Comparison of ENCODE assay signal across 7 cellular contexts in genomic region chr6:83708546-83708969, GRCh38. TPM values are rescaled to one million over a fixed set of nuclear protein-coding genes. Genes with fewer than 3 reads are reported as not detected.
A peak's percentile ranks its signal among the peaks of the same experiment; 100 is the strongest.
DNase-seq lines count a peak whose midpoint lies in the region; ATAC-seq and TF ChIP-seq lines count a peak whose summit lies in the region.

No MANE protein-coding gene starts in this region.

- no peak for TF ChIP-seq EP300 in sigmoid colon (IDR thresholded peaks at IDR 0.05)

- peaks cover 40% of the 10 kb centered on the region for H3K27me3 Mint-ChIP-seq in GM23338 (ENCODE audit: insufficient read depth, low read depth, poor library complexity)
- H3K27me3 Mint-ChIP-seq in activated CD4-positive, alpha-beta memory T cell treated with anti-CD3 and anti-CD28 coated beads, Interleukin-2, amount 10 ng/mL, durations not matched to agents 7 days and 5 days: peaks cover 37% of the 10 kb centered on the region

- no peaks in the 10 kb centered on the region for H3K79me2 ChIP-seq in GM23338 (replicated peaks; ENCODE audit: insufficient read depth)

- H2AFZ ChIP-seq in GM23338: peak overlapping the region; percentile 98

- H3K36me3 ChIP-seq in GM23338 (ENCODE audit: insufficient read depth): no peaks in the 10 kb centered on the region
- no peaks in the 10 kb centered on the region for H3K36me3 ChIP-seq in heart left ventricle
- no peaks in the 10 kb centered on the region for H3K36me3 ChIP-seq in sigmoid colon

- H3K36me3 Mint-ChIP-seq in GM23338 (ENCODE audit: low read depth): no peaks in the 10 kb centered on the region
- no peaks in the 10 kb centered on the region for H3K36me3 Mint-ChIP-seq in activated CD4-positive, alpha-beta memory T cell treated with anti-CD3 and anti-CD28 coated beads, Interleukin-2, amount 10 ng/mL, durations not matched to agents 7 days and 5 days (ENCODE audit: low read depth)

- H4K20me1 ChIP-seq in GM23338 (replicated peaks; ENCODE audit: insufficient read depth): no peaks in the 10 kb centered on the region

- H3K27ac ChIP-seq in GM23338 (ENCODE audit: low read depth) (no peak overlapping the region), heart left ventricle (peak overlapping the region in 1 of 12 donors; percentile 73), sigmoid colon (no peak overlapping the region)

- peak; percentile 62 for ATAC-seq in GM23338
- ATAC-seq in heart left ventricle: peak in 2 of 4 donors; percentile 58 to 60
- ATAC-seq in HG03571 (IDR thresholded peaks at IDR 0.05; ENCODE audit: unreplicated experiment): no peak

- H3F3A ChIP-seq in GM23338 (replicated peaks; ENCODE audit: low read depth): peaks cover 8% of the 10 kb centered on the region; the same call in 1 of the 2 replicates

- 0 to 4% (median 1%) methylated on average over 9 to 52 of the region's 52 CpGs for WGBS in heart left ventricle, 4 donors
- 1 to 4% methylated on average over 52 of the region's 52 CpGs for WGBS in sigmoid colon, 2 donors

- H3K4me3 Mint-ChIP-seq in GM23338: peak overlapping the region; percentile 92
- H3K4me3 Mint-ChIP-seq in activated CD4-positive, alpha-beta memory T cell treated with anti-CD3 and anti-CD28 coated beads, Interleukin-2, amount 10 ng/mL, durations not matched to agents 7 days and 5 days: no peak overlapping the region

- peak overlapping the region; percentile 92 for H3K4me2 ChIP-seq in GM23338

- H3K9me3 Mint-ChIP-seq in GM23338: peaks cover 4% of the 10 kb centered on the region; the same call in 1 of the 3 replicates
- no peaks in the 10 kb centered on the region for H3K9me3 Mint-ChIP-seq in activated CD4-positive, alpha-beta memory T cell treated with anti-CD3 and anti-CD28 coated beads, Interleukin-2, amount 10 ng/mL, durations not matched to agents 7 days and 5 days

- POLR2A ChIA-PET in activated CD4-positive, alpha-beta memory T cell treated with anti-CD3 and anti-CD28 coated beads, Interleukin-2, amount 10 ng/mL, durations not matched to agents 7 days and 5 days (lab: Charles Lee): no interaction called here

- TF ChIP-seq CTCF in GM23338 (conservative IDR thresholded peaks at IDR 0.05; ENCODE audit: low read depth in 2 of 2): no peak
- TF ChIP-seq CTCF in heart left ventricle (IDR thresholded peaks at IDR 0.05): no peak
- TF ChIP-seq CTCF in sigmoid colon (IDR thresholded peaks at IDR 0.05): no peak

- peak; percentile 60 for DNase-seq in GM23338 (ENCODE audit: low spot score)
- peak; percentile 46 for DNase-seq in SK-N-DZ (ENCODE audit: low spot score)
- DNase-seq in heart left ventricle: no peak
- no peak for DNase-seq in sigmoid colon
- DNase-seq in activated effector memory CD4-positive, alpha-beta T cell treated with anti-CD3 and anti-CD28 coated beads, Interleukin-2, amount 50 U/mL, for 16 hours: no peak
- DNase-seq in activated CD4-positive, alpha-beta memory T cell treated with anti-CD3 and anti-CD28 coated beads, Interleukin-2, amount 10 ng/mL, durations not matched to agents 7 days and 5 days: no peak

- no peak overlapping the region for H3K27ac Mint-ChIP-seq in GM23338
- no peak overlapping the region for H3K27ac Mint-ChIP-seq in activated CD4-positive, alpha-beta memory T cell treated with anti-CD3 and anti-CD28 coated beads, Interleukin-2, amount 10 ng/mL, durations not matched to agents 7 days and 5 days

- H3K27me3 ChIP-seq in GM23338 (ENCODE audit: insufficient read depth) (peaks cover 64% of the 10 kb centered on the region), heart left ventricle (peaks cover 8 to 60% (median 36%) of the 10 kb centered on the region in 9 donors), sigmoid colon (peaks cover 5 to 42% (median 31%) of the 10 kb centered on the region in 3 donors)

- H3K4me1 Mint-ChIP-seq in GM23338: no peaks in the 10 kb centered on the region
- H3K4me1 Mint-ChIP-seq in activated CD4-positive, alpha-beta memory T cell treated with anti-CD3 and anti-CD28 coated beads, Interleukin-2, amount 10 ng/mL, durations not matched to agents 7 days and 5 days: peaks cover 3% of the 10 kb centered on the region

- no peaks in the 10 kb centered on the region for H3K9me2 ChIP-seq in GM23338 (ENCODE audit: insufficient read depth)

- H3K4me1 ChIP-seq in GM23338 (ENCODE audit: insufficient read depth) (no peaks in the 10 kb centered on the region; the same call in 1 of the 2 replicates), heart left ventricle (peaks cover 0 to 20% (median 0%) of the 10 kb centered on the region in 12 donors), sigmoid colon (peaks cover 0 to 21% (median 15%) of the 10 kb centered on the region in 4 donors)

- H3K9me3 ChIP-seq in heart left ventricle: peaks cover 0 to 14% (median 7%) of the 10 kb centered on the region in 12 donors
- no peaks in the 10 kb centered on the region for H3K9me3 ChIP-seq in sigmoid colon

- H3K4me3 ChIP-seq in GM23338: peak overlapping the region; percentile 81
- H3K4me3 ChIP-seq in heart left ventricle: peak overlapping the region; percentile 34 to 65 (median 48)
- peak overlapping the region; percentile 33 to 66 (median 52) for H3K4me3 ChIP-seq in sigmoid colon

- intact Hi-C loops in heart left ventricle (cut with DNase I): no loop called here
- intact Hi-C loops in sigmoid colon (cut with DNase I): no loop called here

- no peak for TF ChIP-seq POLR2A in heart left ventricle (IDR thresholded peaks at IDR 0.05)
- no peak for TF ChIP-seq POLR2A in sigmoid colon (IDR thresholded peaks at IDR 0.05)

- CTCF ChIA-PET in activated CD4-positive, alpha-beta memory T cell treated with anti-CD3 and anti-CD28 coated beads, Interleukin-2, amount 10 ng/mL, durations not matched to agents 7 days and 5 days (lab: Charles Lee): no interaction called here

TF ChIP-seq in GM23338, 12 proteins besides CTCF, POLR2A, EP300 and RAD21:
- TF ChIP-seq ZNF114 (CRISPR knock-in tag; IDR thresholded peaks at IDR 0.05) (no peak), EZH2 (IDR thresholded peaks at IDR 0.05; ENCODE audit: low read depth, unreplicated experiment) (peak; percentile 36)

RNA-seq across cellular contexts. Expression of gene SNAP91, which starts 0.3 kb away (rescaled TPM):
- 0.83 and 1.5 TPM in 2 replicates for total RNA-seq in GM23338 (2014; rRNA removed; shearing (Covaris generic))
- polyA plus RNA-seq in GM23338 (2016; fragmentation: Nextera tagmentation; extraction: Ambion mirVana) (1.2 TPM in 2 replicates), heart left ventricle (1 to 10 TPM in 1 of 2 donors, under 1 TPM in 1; 0.19 to 1.8 TPM), sigmoid colon (1 to 10 TPM in 1 of 3 donors, under 1 TPM in 1, not detected in 1; 0.60 to 1.7 TPM)
- polyA plus RNA-seq in SK-N-DZ (2014; cell fraction: cytosol; rRNA removed): 40.2 and 46.7 TPM in 2 replicates
- 79.9 and 106 TPM in 2 replicates for polyA plus RNA-seq in SK-N-DZ (2014; cell fraction: nucleus; rRNA removed)
- total RNA-seq in heart left ventricle (1 to 10 TPM in 8 of 9 donors, under 1 TPM in 1; 0.23 to 3.9 (median 1.8) TPM), sigmoid colon (1 to 10 TPM; 1.8 to 3.2 (median 2.6) TPM)
- not detected for total RNA-seq in activated CD4-positive, alpha-beta memory T cell treated with anti-CD3 and anti-CD28 coated beads, Interleukin-2, amount 10 ng/mL, durations not matched to agents 7 days and 5 days

Comparison
In these comparisons a context has a peak if more than half of its experiments do, and no peak if none do; other contexts are left out.
1. DNase-seq: peak in GM23338 (single experiment) and SK-N-DZ (single experiment); none in heart left ventricle (0 of 5), sigmoid colon (single experiment), activated effector memory CD4-positive, alpha-beta T cell treated with anti-CD3 and anti-CD28 coated beads, Interleukin-2, amount 50 U/mL, for 16 hours (single experiment) and activated CD4-positive, alpha-beta memory T cell treated with anti-CD3 and anti-CD28 coated beads, Interleukin-2, amount 10 ng/mL, durations not matched to agents 7 days and 5 days (single experiment).
2. Peak in every context shown above with its lines, with median percentiles within 50 percentile points of each other: H3K4me3 ChIP-seq.